1 cellular context compared by ENCODE assay signal in genomic region chr5:158958048-158958994, GRCh38.
TF ChIP-seq lines count a peak whose summit lies in the region.

No MANE protein-coding gene starts in this region.

TF ChIP-seq in GM12878, 131 proteins besides CTCF, POLR2A, EP300 and RAD21 (continued from another document and continues in another):
- TF ChIP-seq BHLHE40 (IDR thresholded peaks at IDR 0.05; ENCODE audit: borderline replicate concordance in 1 of 2, low read depth in 2 of 2, low read length in 1 of 2) (peak; percentile 59 to 75; a peak in 1 of 4 replicates), ZNF622 (IDR thresholded peaks at IDR 0.05) (no peak), SMAD1 (IDR thresholded peaks at IDR 0.05; ENCODE audit: low read depth, partially characterized antibody) (peak; percentile 60), GATAD2B (conservative IDR thresholded peaks at IDR 0.05; ENCODE audit: low read depth) (peak; percentile 72; the same call in 1 of the 2 replicates), NFIC (IDR thresholded peaks at IDR 0.05; ENCODE audit: low read depth, low read length) (peak; percentile 88), POLR2AphosphoS5 (IDR thresholded peaks at IDR 0.05; ENCODE audit: low read length) (peak; percentile 77; the same call in 1 of the 2 replicates), TCF7 (IDR thresholded peaks at IDR 0.05; ENCODE audit: borderline replicate concordance) (peak; percentile 15; the same call in 1 of the 2 replicates), ZNF687 (IDR thresholded peaks at IDR 0.05) (peak; percentile 90), STAT3 (IDR thresholded peaks at IDR 0.05; ENCODE audit: low read depth, low read length) (no peak), E2F4 (IDR thresholded peaks at IDR 0.05; ENCODE audit: low read depth, low read length) (peak; percentile 80), PML (IDR thresholded peaks at IDR 0.05; ENCODE audit: low read length) (peak; percentile 36; the same call in 1 of the 2 replicates), FOXK2 (IDR thresholded peaks at IDR 0.05) (no peak), YBX1 (IDR thresholded peaks at IDR 0.05) (no peak), NR2F1 (conservative IDR thresholded peaks at IDR 0.05) (peak; percentile 85), TCF3 (IDR thresholded peaks at IDR 0.05; ENCODE audit: borderline replicate concordance, insufficient read depth, low read depth, low read length) (0 out of 2 replicates have a peak, but pooled peaks have one; percentile 11), BCL11A (IDR thresholded peaks at IDR 0.05; ENCODE audit: low read depth, low read length) (peak; percentile 30; the same call in 1 of the 2 replicates), MLLT1 (IDR thresholded peaks at IDR 0.05) (peak; percentile 66), MTA2 (IDR thresholded peaks at IDR 0.05; ENCODE audit: low read depth) (peak; percentile 79; the same call in 1 of the 2 replicates), EED (IDR thresholded peaks at IDR 0.05; ENCODE audit: low read depth) (peak; percentile 77), CBFB (IDR thresholded peaks at IDR 0.05; ENCODE audit: low read depth) (0 out of 2 replicates have a peak, but pooled peaks have one; percentile 30), JUNB (IDR thresholded peaks at IDR 0.05) (peak; percentile 58), CEBPB (IDR thresholded peaks at IDR 0.05; ENCODE audit: borderline replicate concordance in 1 of 2, low read depth in 2 of 2, low read length in 2 of 2) (0 out of 4 replicates have a peak, but pooled peaks have one; percentile 38 to 40), CBX5 (IDR thresholded peaks at IDR 0.05; ENCODE audit: low read depth) (0 out of 2 replicates have a peak, but pooled peaks have one; percentile 45), ATF2 (IDR thresholded peaks at IDR 0.05; ENCODE audit: low read length) (peak; percentile 80), ATF7 (IDR thresholded peaks at IDR 0.05; ENCODE audit: low read depth) (peak; percentile 76), MTA3 (IDR thresholded peaks at IDR 0.05; ENCODE audit: borderline replicate concordance, low read length) (peak; percentile 77; the same call in 1 of the 2 replicates), RELA (IDR thresholded peaks at IDR 0.05; ENCODE audit: borderline replicate concordance, partially characterized antibody) (peak; percentile 90), KDM1A (IDR thresholded peaks at IDR 0.05; ENCODE audit: borderline replicate concordance) (no peak), ZNF592 (IDR thresholded peaks at IDR 0.05) (peak; percentile 8; the same call in 1 of the 2 replicates), PAX5 (IDR thresholded peaks at IDR 0.05; ENCODE audit: borderline replicate concordance, low read depth, low read length) (no peak; the same call in 1 of the 2 replicates), CUX1 (IDR thresholded peaks at IDR 0.05; ENCODE audit: insufficient replicate concordance, low read depth, low read length) (peak; percentile 35), ESRRA (IDR thresholded peaks at IDR 0.05; ENCODE audit: low read length) (no peak), ZBTB11 (CRISPR knock-in tag; IDR thresholded peaks at IDR 0.05) (no peak), IKZF2 (IDR thresholded peaks at IDR 0.05) (peak; percentile 82 to 83), SMAD5 (IDR thresholded peaks at IDR 0.05; ENCODE audit: low read depth) (no peak), RUNX3 (IDR thresholded peaks at IDR 0.05; ENCODE audit: low read length) (peak; percentile 60), MEF2B (IDR thresholded peaks at IDR 0.05; ENCODE audit: partially characterized antibody, poor library complexity, severe bottlenecking) (peak; percentile 47), DPF2 (IDR thresholded peaks at IDR 0.05) (0 out of 2 replicates have a peak, but pooled peaks have one; percentile 49), NRF1 (conservative IDR thresholded peaks at IDR 0.05; ENCODE audit: low read depth, low read length) (no peak)
